In genomic region chr10:99394256-99394655, GRCh38 we compare ENCODE assay signal across 16 cellular contexts. TPM values are rescaled to one million over a fixed set of nuclear protein-coding genes. Genes with fewer than 3 reads are reported as not detected.
DNase-seq lines count a peak whose midpoint lies in the region; TF ChIP-seq lines count a peak whose summit lies in the region.
"Had no signal": no experiment of that assay in that cellular context is flagged by ENCODE, and none has a peak within 500 bp of the region (broad histone marks: within the 10 kb centered on the region; RNA-seq: fewer than 3 reads in every experiment).

No MANE protein-coding gene starts in this region.

- no peak for TF ChIP-seq CTCF in RWPE1 (conservative IDR thresholded peaks at IDR 0.05; ENCODE audit: low read depth)
- TF ChIP-seq CTCF in smooth muscle cell (IDR thresholded peaks at IDR 0.05; ENCODE audit: borderline replicate concordance, insufficient read depth, poor library complexity, severe bottlenecking), result no peak

- WGBS in smooth muscle cell (ENCODE audit: low lambda C conversion rate), result 90% methylated on average over 8 of the region's 8 CpGs

- no peak overlapping the region for H2AFZ ChIP-seq in smooth muscle cell (ENCODE audit: low read depth)

- peaks cover 0 to 34% (median 6%) of the 10 kb centered on the region in 3 donors for H3K36me3 Mint-ChIP-seq in CD8-positive, alpha-beta memory T cell

- no peak overlapping the region for H3K4me3 Mint-ChIP-seq in CD8-positive, alpha-beta memory T cell

- H3K9me3 ChIP-seq in CD8-positive, alpha-beta memory T cell (ENCODE audit: low read length), result no peaks in the 10 kb centered on the region
- no peaks in the 10 kb centered on the region for H3K9me3 ChIP-seq in smooth muscle cell (replicated peaks; ENCODE audit: low read depth)
- H3K9me3 ChIP-seq: neutrophil had no signal

- CTCF ChIA-PET in RWPE1 (lab: Yijun Ruan, JAX), result no interaction called here
- CTCF ChIA-PET in CD8-positive, alpha-beta memory T cell (lab: Charles Lee), result interaction anchor here (4.0 kb wide), 1 partner anchor 9 kb away, joined by 28 read pairs; no protein-coding TSS in a partner anchor

- DNase-seq in COLO668 (lab: John Stamatoyannopoulos, UW; ENCODE audit: unreplicated experiment), result peak; percentile 80
- peak; percentile 46 for DNase-seq in NCI-H1105 (lab: John Stamatoyannopoulos, UW)
- peak; percentile 57 for DNase-seq in RWPE1 (ENCODE audit: low spot score)
- DNase-seq in kidney tubule cell (ENCODE audit: low spot score), result peak; percentile 67
- DNase-seq in CD8-positive, alpha-beta memory T cell, result no peak
- no peak for DNase-seq in smooth muscle cell (lab: John Stamatoyannopoulos, UW; ENCODE audit: unreplicated experiment)
- DNase-seq in amygdala (lab: John Stamatoyannopoulos, UW), result no peak
- no peak for DNase-seq in NK-92 treated with Interleukin-12 subunit alpha and Interleukin-12 subunit beta, amount 100 ng/mL, for 24 hours (lab: John Stamatoyannopoulos, UW)
- DNase-seq: activated gamma-delta T cell treated with Interleukin-2 at 50 U/mL for 16 hours; effector memory CD4-positive, alpha-beta T cell; foreskin fibroblast; KG1; NCI-H1694 treated with DMSO at 0.1 percent for 48 hours; OCI-M1; stimulated activated naive CD4-positive, alpha-beta T cell had no signal

- no peak overlapping the region for H3K9ac ChIP-seq in smooth muscle cell (ENCODE audit: low read depth)

- peaks cover 12% of the 10 kb centered on the region for H3F3A ChIP-seq in smooth muscle cell (ENCODE audit: low read depth)

- no peak overlapping the region for H3K4me3 ChIP-seq in CD8-positive, alpha-beta memory T cell (ENCODE audit: low read length)
- no peak overlapping the region for H3K4me3 ChIP-seq in smooth muscle cell

- no peaks in the 10 kb centered on the region for H3K79me2 ChIP-seq in smooth muscle cell (ENCODE audit: low read depth)

- POLR2A ChIA-PET in RWPE1 (lab: Yijun Ruan, JAX; ENCODE audit: low non-redundant PET), result no interaction called here
- POLR2A ChIA-PET in CD8-positive, alpha-beta memory T cell (lab: Charles Lee), result no interaction called here

- peaks cover 0 to 3% (median 2%) of the 10 kb centered on the region in 3 donors for H3K4me1 Mint-ChIP-seq in CD8-positive, alpha-beta memory T cell

- peak overlapping the region in 1 of 8 donors; percentile 50 for H3K27ac Mint-ChIP-seq in CD8-positive, alpha-beta memory T cell

- H3K27me3 ChIP-seq in CD8-positive, alpha-beta memory T cell (ENCODE audit: insufficient read depth, low read length, poor library complexity, severe bottlenecking), result no peaks in the 10 kb centered on the region
- H3K27me3 ChIP-seq in smooth muscle cell (ENCODE audit: low read depth), result no peaks in the 10 kb centered on the region

- H3K27ac ChIP-seq in RWPE1 (no peak overlapping the region), smooth muscle cell (ENCODE audit: low read depth) (no peak overlapping the region)
- H3K27ac ChIP-seq in CD8-positive, alpha-beta memory T cell (ENCODE audit: low read depth, low read length), result no peak overlapping the region
- H3K27ac ChIP-seq: neutrophil had no signal

- H3K4me2 ChIP-seq in smooth muscle cell, result no peak overlapping the region

- no peaks in the 10 kb centered on the region for H3K27me3 Mint-ChIP-seq in CD8-positive, alpha-beta memory T cell

- no peaks in the 10 kb centered on the region for H3K9me3 Mint-ChIP-seq in CD8-positive, alpha-beta memory T cell

- peaks cover 4% of the 10 kb centered on the region for H3K4me1 ChIP-seq in CD8-positive, alpha-beta memory T cell (ENCODE audit: insufficient read depth, low read length)
- no peaks in the 10 kb centered on the region for H3K4me1 ChIP-seq in smooth muscle cell (ENCODE audit: low read depth)

- peaks cover 6% of the 10 kb centered on the region for H3K36me3 ChIP-seq in CD8-positive, alpha-beta memory T cell (ENCODE audit: insufficient read depth, low read length)
- H3K36me3 ChIP-seq in smooth muscle cell (ENCODE audit: low read depth), result no peaks in the 10 kb centered on the region

- H4K20me1 ChIP-seq in smooth muscle cell (ENCODE audit: low read depth), result no peaks in the 10 kb centered on the region

RNA-seq across cellular contexts. Expression of gene GOT1, which starts 36.2 kb away (rescaled TPM):
- total RNA-seq in CD8-positive, alpha-beta memory T cell, result 10 to 100 TPM; 32.9 to 33.4 TPM
- 24.6 TPM for polyA plus RNA-seq in CD8-positive, alpha-beta memory T cell
- 22.0 and 34.7 TPM in 2 replicates for total RNA-seq in smooth muscle cell
- polyA plus RNA-seq in smooth muscle cell, result 38.6 and 44.4 TPM in 2 replicates

Comparison
In these comparisons a context has a peak if more than half of its experiments do, and no peak if none do; other contexts are left out.
1. DNase-seq: peak in COLO668 (single experiment), NCI-H1105 (single experiment), RWPE1 (single experiment) and kidney tubule cell (single experiment); none in CD8-positive, alpha-beta memory T cell (0 of 5), smooth muscle cell (single experiment), amygdala (0 of 56) and NK-92 treated with Interleukin-12 subunit alpha and Interleukin-12 subunit beta, amount 100 ng/mL, for 24 hours (single experiment).